Comparison of ENCODE assay signal across 1 cellular context in genomic region chr7:23076774-23077173, GRCh38.
TF ChIP-seq lines count a peak whose summit lies in the region.

No MANE protein-coding gene starts in this region.

TF ChIP-seq in endothelial cell of umbilical vein, 7 proteins besides CTCF, POLR2A, EP300 and RAD21:
- no peak for TF ChIP-seq FOS (IDR thresholded peaks at IDR 0.05; ENCODE audit: borderline replicate concordance, insufficient read depth, low read length)
- TF ChIP-seq MYC (IDR thresholded peaks at IDR 0.05; ENCODE audit: low read depth, low read length): no peak
- peak; percentile 24 for TF ChIP-seq GATA2 (IDR thresholded peaks at IDR 0.05; ENCODE audit: insufficient read depth, insufficient read length, low read depth, low read length)
- no peak for TF ChIP-seq POLR2AphosphoS5 (IDR thresholded peaks at IDR 0.05; ENCODE audit: insufficient read depth, low read depth, low read length)
- TF ChIP-seq MAX (IDR thresholded peaks at IDR 0.05; ENCODE audit: insufficient read depth, insufficient read length): no peak
- no peak for TF ChIP-seq EZH2 (IDR thresholded peaks at IDR 0.05; ENCODE audit: borderline replicate concordance, low read depth, low read length, severe bottlenecking)
